In genomic region chr1:1336931-1337792, GRCh38 we compare ENCODE assay signal across 1 cellular context.
TF ChIP-seq lines count a peak whose summit lies in the region.

No MANE protein-coding gene starts in this region.

TF ChIP-seq in H1, 55 proteins besides CTCF, POLR2A, EP300 and RAD21:
- TF ChIP-seq POU5F1 (IDR thresholded peaks at IDR 0.05; ENCODE audit: low read depth, low read length) (no peak), TAF1 (IDR thresholded peaks at IDR 0.05; ENCODE audit: low read depth, low read length) (0 out of 2 replicates have a peak, but pooled peaks have one; percentile 10)
